20 cellular contexts compared by ENCODE assay signal in the genomic region with DNA sequence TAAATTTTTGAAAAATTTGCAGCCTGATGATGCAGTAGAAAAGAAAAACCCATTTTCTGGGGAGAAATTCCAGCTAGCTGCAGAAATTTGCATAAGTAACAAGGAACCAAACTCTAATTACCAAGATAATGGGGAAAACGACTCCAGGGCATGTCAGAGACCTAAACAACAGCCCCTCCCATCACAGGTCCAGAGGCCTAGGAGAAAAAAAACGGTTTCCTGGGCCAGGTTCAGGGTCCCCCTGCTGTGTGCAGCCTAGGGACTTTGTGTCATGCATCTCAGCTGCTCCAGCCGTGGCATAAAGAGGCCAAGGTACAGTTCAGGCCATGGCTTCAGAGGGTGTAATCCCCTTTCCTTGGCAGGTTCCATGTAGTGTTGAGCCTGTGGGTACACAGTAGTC.
"Had no signal": no experiment of that assay in that cellular context is flagged by ENCODE, and none has a peak within 500 bp of the region (broad histone marks: within the 10 kb centered on the region; RNA-seq: fewer than 3 reads in every experiment).

No MANE protein-coding gene starts in this region.

- H3K27ac Mint-ChIP-seq: stimulated activated effector memory CD8-positive, alpha-beta T cell treated with anti-CD3 and anti-CD28 coated beads, Interleukin-12 subunit alpha, Interleukin-12 subunit beta, amount 100 ng/mL, for 72 hours; stimulated activated naive CD8-positive, alpha-beta T cell treated with anti-CD3 and anti-CD28 coated beads, Interleukin-15, Interleukin-2, amounts not matched to agents 100 ng/mL and 50 ng/mL, for 24 hours had no signal

- H3K36me3 ChIP-seq: heart left ventricle, neutrophil, right lobe of liver, tibial nerve, upper lobe of right lung, vagina had no signal

- H3K36me3 Mint-ChIP-seq: naive thymus-derived CD8-positive, alpha-beta T cell; stimulated activated effector memory CD8-positive, alpha-beta T cell treated with anti-CD3 and anti-CD28 coated beads, Interleukin-12 subunit alpha, Interleukin-12 subunit beta, amount 100 ng/mL, for 72 hours had no signal

- H3K4me3 Mint-ChIP-seq: naive thymus-derived CD8-positive, alpha-beta T cell; stimulated activated effector memory CD8-positive, alpha-beta T cell treated with anti-CD3 and anti-CD28 coated beads, Interleukin-12 subunit alpha, Interleukin-12 subunit beta, amount 100 ng/mL, for 72 hours; stimulated activated naive CD8-positive, alpha-beta T cell treated with anti-CD3 and anti-CD28 coated beads, Interleukin-15, Interleukin-2, amounts not matched to agents 100 ng/mL and 50 ng/mL, for 24 hours had no signal

- H3K27ac ChIP-seq: dorsolateral prefrontal cortex, heart left ventricle, neutrophil, psoas muscle, right lobe of liver, tibial nerve, upper lobe of right lung, vagina had no signal

- H3K9me3 ChIP-seq: heart left ventricle, mucosa of descending colon, neutrophil, psoas muscle, right lobe of liver, tibial nerve, upper lobe of right lung, vagina had no signal

- DNase-seq: cortex of kidney; dorsolateral prefrontal cortex; effector CD8-positive, alpha-beta T cell; heart left ventricle; hippocampal formation; islet precursor cell; mammary epithelial cell; mucosa of descending colon; naive thymus-derived CD8-positive, alpha-beta T cell; psoas muscle; retina; right lobe of liver; stimulated activated CD4-positive, alpha-beta T cell treated with anti-CD3 and anti-CD28 coated beads, Interleukin-4, amount 100 ng/mL, for 1 hour; stimulated activated CD8-positive, alpha-beta memory T cell treated with anti-CD3 and anti-CD28 coated beads, Interleukin-4, amount 100 ng/mL, for 48 hours; upper lobe of right lung had no signal

- H3K27me3 ChIP-seq: heart left ventricle, neutrophil, right lobe of liver, tibial nerve, upper lobe of right lung, vagina had no signal

- H3K4me1 Mint-ChIP-seq: naive thymus-derived CD8-positive, alpha-beta T cell; stimulated activated effector memory CD8-positive, alpha-beta T cell treated with anti-CD3 and anti-CD28 coated beads, Interleukin-12 subunit alpha, Interleukin-12 subunit beta, amount 100 ng/mL, for 72 hours had no signal

- H3K4me1 ChIP-seq: heart left ventricle, psoas muscle, right lobe of liver, tibial nerve, upper lobe of right lung, vagina had no signal

- H3K4me3 ChIP-seq: dorsolateral prefrontal cortex, heart left ventricle, mucosa of descending colon, psoas muscle, right lobe of liver, tibial nerve, upper lobe of right lung, vagina had no signal

- H3K27me3 Mint-ChIP-seq: naive thymus-derived CD8-positive, alpha-beta T cell; stimulated activated naive CD8-positive, alpha-beta T cell treated with anti-CD3 and anti-CD28 coated beads, Interleukin-15, Interleukin-2, amounts not matched to agents 100 ng/mL and 50 ng/mL, for 24 hours had no signal
